ENCODE assay signal across 13 cellular contexts in the genomic region with DNA sequence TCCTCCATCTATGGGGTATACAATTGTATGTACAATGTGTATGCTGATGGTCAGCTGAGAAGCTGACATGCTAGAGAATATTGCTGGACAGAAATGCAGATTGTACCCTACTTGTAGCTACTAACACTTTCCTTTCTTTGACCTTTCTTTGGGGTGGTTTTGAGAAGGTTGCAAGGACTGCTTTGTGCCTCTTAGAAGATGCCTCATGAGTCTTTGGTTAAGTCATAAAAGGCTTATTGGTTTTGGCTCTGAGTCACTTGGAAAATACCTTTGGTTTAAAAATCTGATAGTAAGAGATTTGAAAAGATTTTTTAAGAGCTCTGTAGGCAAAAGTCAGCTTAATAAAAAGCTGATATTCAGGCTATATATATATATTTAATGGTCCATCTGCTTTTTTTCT.
A peak's percentile ranks its signal among the peaks of the same experiment; 100 is the strongest.
DNase-seq lines count a peak whose midpoint lies in the region; ATAC-seq and TF ChIP-seq lines count a peak whose summit lies in the region.
"Had no signal": no experiment of that assay in that cellular context is flagged by ENCODE, and none has a peak within 500 bp of the region (broad histone marks: within the 10 kb centered on the region; RNA-seq: fewer than 3 reads in every experiment).

No MANE protein-coding gene starts in this region.

- POLR2A ChIA-PET in CD4-positive, alpha-beta memory T cell (lab: Charles Lee; ENCODE audit: partially characterized antibody) = no interaction called here

- no peak for TF ChIP-seq CTCF in fibroblast of mammary gland (conservative IDR thresholded peaks at IDR 0.05; ENCODE audit: control insufficient read depth, insufficient read depth, low read depth, low read length)

- CTCF ChIA-PET in CD4-positive, alpha-beta memory T cell (lab: Charles Lee; ENCODE audit: partially characterized antibody) = interaction anchor here (1.2 kb wide), 1 partner anchor 16 kb away, joined by 3 read pairs; no protein-coding TSS in a partner anchor

- H3K36me3 ChIP-seq in CD4-positive, alpha-beta memory T cell (ENCODE audit: insufficient read depth, low read length) = no peaks in the 10 kb centered on the region

- H3K9me3 Mint-ChIP-seq in CD4-positive, alpha-beta memory T cell = no peaks in the 10 kb centered on the region
- H3K9me3 Mint-ChIP-seq: activated naive CD4-positive, alpha-beta T cell treated with anti-CD3 and anti-CD28 coated beads, Interleukin-2, amount 10 ng/mL, durations not matched to agents 7 days and 5 days had no signal

- no peaks in the 10 kb centered on the region for H3K4me1 Mint-ChIP-seq in CD4-positive, alpha-beta memory T cell
- H3K4me1 Mint-ChIP-seq: activated naive CD4-positive, alpha-beta T cell treated with anti-CD3 and anti-CD28 coated beads, Interleukin-2, amount 10 ng/mL, durations not matched to agents 7 days and 5 days; endodermal cell had no signal

- no peaks in the 10 kb centered on the region for H3K27me3 Mint-ChIP-seq in CD4-positive, alpha-beta memory T cell
- H3K27me3 Mint-ChIP-seq: activated naive CD4-positive, alpha-beta T cell treated with anti-CD3 and anti-CD28 coated beads, Interleukin-2, amount 10 ng/mL, durations not matched to agents 7 days and 5 days had no signal

- ATAC-seq in GM18519 (IDR thresholded peaks at IDR 0.05; ENCODE audit: low FRiP score, unreplicated experiment) (peak; percentile 58), GM21390 (IDR thresholded peaks at IDR 0.05; ENCODE audit: unreplicated experiment) (peak; percentile 63), HG03159 (IDR thresholded peaks at IDR 0.05; ENCODE audit: unreplicated experiment) (peak; percentile 58), sciatic nerve (no peak)

- peak overlapping the region in 1 of 7 donors; percentile 62 for H3K27ac Mint-ChIP-seq in CD4-positive, alpha-beta memory T cell
- H3K27ac Mint-ChIP-seq: activated naive CD4-positive, alpha-beta T cell treated with anti-CD3 and anti-CD28 coated beads, Interleukin-2, amount 10 ng/mL, durations not matched to agents 7 days and 5 days; endodermal cell had no signal

- peak; percentile 8 for DNase-seq in fibroblast of mammary gland (ENCODE audit: low read depth)
- DNase-seq in sciatic nerve (ENCODE audit: low spot score) = no peak
- no peak for DNase-seq in CD4-positive, alpha-beta memory T cell
- no peak for DNase-seq in dedifferentiated amniotic fluid mesenchymal stem cell (ENCODE audit: extremely low spot score)
- no peak for DNase-seq in GF-D8 (lab: John Stamatoyannopoulos, UW)
- DNase-seq: activated naive CD4-positive, alpha-beta T cell treated with anti-CD3 and anti-CD28 coated beads, Interleukin-2, amount 10 ng/mL, durations not matched to agents 7 days and 5 days; DMS79; endodermal cell; NCI-H1436 had no signal

- H3K36me3 Mint-ChIP-seq in CD4-positive, alpha-beta memory T cell = peaks cover 8 to 23% of the 10 kb centered on the region in 2 donors
- H3K36me3 Mint-ChIP-seq: activated naive CD4-positive, alpha-beta T cell treated with anti-CD3 and anti-CD28 coated beads, Interleukin-2, amount 10 ng/mL, durations not matched to agents 7 days and 5 days had no signal

- H3K4me3 ChIP-seq in fibroblast of mammary gland (ENCODE audit: control insufficient read depth, low read depth, low read length) = no peak overlapping the region
- no peak overlapping the region for H3K4me3 ChIP-seq in CD4-positive, alpha-beta memory T cell (ENCODE audit: low read length in 2 of 2)
- H3K4me3 ChIP-seq: smooth muscle cell had no signal

- no peak overlapping the region for H3K27ac ChIP-seq in CD4-positive, alpha-beta memory T cell (ENCODE audit: low read depth, low read length)

- H3K4me3 Mint-ChIP-seq in CD4-positive, alpha-beta memory T cell = no peak overlapping the region
- H3K4me3 Mint-ChIP-seq: activated naive CD4-positive, alpha-beta T cell treated with anti-CD3 and anti-CD28 coated beads, Interleukin-2, amount 10 ng/mL, durations not matched to agents 7 days and 5 days; endodermal cell had no signal

- no peaks in the 10 kb centered on the region for H3K27me3 ChIP-seq in CD4-positive, alpha-beta memory T cell (ENCODE audit: insufficient read depth, low read length)

- intact Hi-C loops in sciatic nerve (cut with DNase I) = no loop called here
- intact Hi-C loops in CD4-positive, alpha-beta memory T cell (cut with micrococcal nuclease) = no loop called here

- no peaks in the 10 kb centered on the region for H3K9me3 ChIP-seq in CD4-positive, alpha-beta memory T cell (ENCODE audit: control insufficient read depth in 1 of 2, low read length in 2 of 2)

- no peaks in the 10 kb centered on the region for H3K4me1 ChIP-seq in CD4-positive, alpha-beta memory T cell (ENCODE audit: insufficient read depth, low read length)
